Comparison of ENCODE assay signal across 16 cellular contexts in genomic region chr2:62884514-62884913, GRCh38.
"Had no signal": no experiment of that assay in that cellular context is flagged by ENCODE, and none has a peak within 500 bp of the region (broad histone marks: within the 10 kb centered on the region; RNA-seq: fewer than 3 reads in every experiment).

No MANE protein-coding gene starts in this region.

- H3K4me1 ChIP-seq: ascending aorta, neural progenitor cell, thyroid gland had no signal

- H3K4me3 ChIP-seq: ascending aorta, heart right ventricle, lung, neural progenitor cell, ovary, thyroid gland had no signal

- H3K27ac ChIP-seq: ascending aorta, heart right ventricle, neural progenitor cell, ovary, thyroid gland had no signal

- H3K27me3 ChIP-seq: ascending aorta, heart right ventricle, neural progenitor cell, ovary, thyroid gland had no signal

- H3K36me3 ChIP-seq: ovary, thyroid gland had no signal

- DNase-seq: activated CD4-positive, alpha-beta T cell treated with anti-CD3 and anti-CD28 coated beads, Interleukin-2, amount 50 U/mL, for 1 hour; activated CD8-positive, alpha-beta memory T cell treated with anti-CD3 and anti-CD28 coated beads for 24 hours; activated naive CD4-positive, alpha-beta T cell treated with Interleukin-2 at 50 U/mL for 16 hours; heart right ventricle; islet precursor cell; ovary; stimulated activated CD4-positive, alpha-beta T cell treated with anti-CD3 and anti-CD28 coated beads, Interleukin-12 subunit alpha, Interleukin-12 subunit beta, amount 100 ng/mL, for 4 hours; stimulated activated CD4-positive, alpha-beta T cell treated with anti-CD3 and anti-CD28 coated beads, Interleukin-2, amount 100 ng/mL, for 24 hours; T-cell; T-helper 9 cell; thyroid gland had no signal

- H3K9me3 ChIP-seq: ascending aorta, ovary, thyroid gland had no signal

- ATAC-seq: esophagus mucosa; heart right ventricle; stimulated activated effector memory CD8-positive, alpha-beta T cell treated with anti-CD3 and anti-CD28 coated beads, Interleukin-12 subunit alpha, Interleukin-12 subunit beta, amount 100 ng/mL, for 72 hours; T-cell had no signal
